In genomic region chr3:155995525-155996370, GRCh38 we compare ENCODE assay signal across 9 cellular contexts.
DNase-seq lines count a peak whose midpoint lies in the region; ATAC-seq and TF ChIP-seq lines count a peak whose summit lies in the region.
"Had no signal": no experiment of that assay in that cellular context is flagged by ENCODE, and none has a peak within 500 bp of the region (broad histone marks: within the 10 kb centered on the region; RNA-seq: fewer than 3 reads in every experiment).

No MANE protein-coding gene starts in this region.

- H3K27ac Mint-ChIP-seq in effector memory CD8-positive, alpha-beta T cell: no peak overlapping the region

- H3K4me3 ChIP-seq in fibroblast of pulmonary artery (replicated peaks; ENCODE audit: low read depth, low read length): no peak overlapping the region
- no peak overlapping the region for H3K4me3 ChIP-seq in upper lobe of right lung

- no peaks in the 10 kb centered on the region for H3K36me3 Mint-ChIP-seq in effector memory CD8-positive, alpha-beta T cell (ENCODE audit: insufficient read depth)

- DNase-seq in ELF-1 (ENCODE audit: low read depth, low spot score): peak; percentile 13
- DNase-seq in RPMI8226: peak; percentile 50
- peak; percentile 78 for DNase-seq in fibroblast of pulmonary artery (ENCODE audit: low read depth)
- no peak for DNase-seq in upper lobe of right lung
- DNase-seq in effector memory CD8-positive, alpha-beta T cell: no peak

- H3K36me3 ChIP-seq in upper lobe of right lung: no peaks in the 10 kb centered on the region
- H3K36me3 ChIP-seq: neutrophil had no signal

- peaks cover 0 to 4% of the 10 kb centered on the region in 2 donors for H3K9me3 Mint-ChIP-seq in effector memory CD8-positive, alpha-beta T cell

- H3K27me3 Mint-ChIP-seq in effector memory CD8-positive, alpha-beta T cell: peaks cover 6 to 12% of the 10 kb centered on the region in 2 donors

- peak; percentile 52 for ATAC-seq in upper lobe of right lung
- no peak for ATAC-seq in effector memory CD8-positive, alpha-beta T cell (replicated peaks)
- ATAC-seq in HG03439 (IDR thresholded peaks at IDR 0.05; ENCODE audit: unreplicated experiment): no peak
- no peak for ATAC-seq in GM21619 (IDR thresholded peaks at IDR 0.05; ENCODE audit: unreplicated experiment)

- H3K4me3 Mint-ChIP-seq in effector memory CD8-positive, alpha-beta T cell: no peak overlapping the region

- H3K4me1 Mint-ChIP-seq in effector memory CD8-positive, alpha-beta T cell (ENCODE audit: low read depth in 2 of 2): peaks cover 0 to 2% of the 10 kb centered on the region in 2 donors

- H3K27ac ChIP-seq in upper lobe of right lung: no peak overlapping the region
- H3K27ac ChIP-seq: neutrophil had no signal

- H3K9me3 ChIP-seq in upper lobe of right lung: no peaks in the 10 kb centered on the region
- H3K9me3 ChIP-seq: neutrophil had no signal

- no peaks in the 10 kb centered on the region for H3K4me1 ChIP-seq in upper lobe of right lung

- no peaks in the 10 kb centered on the region for H3K27me3 ChIP-seq in upper lobe of right lung
- H3K27me3 ChIP-seq: neutrophil had no signal

- intact Hi-C loops in upper lobe of right lung (cut with DNase I): no loop called here

- TF ChIP-seq CTCF in LNCAP (IDR thresholded peaks at IDR 0.05) (peak; percentile 60), fibroblast of pulmonary artery (IDR thresholded peaks at IDR 0.05; ENCODE audit: low read length, missing control alignments) (peak; percentile 71), upper lobe of right lung (IDR thresholded peaks at IDR 0.05) (peak; percentile 44)

Comparison
In these comparisons a context has a peak if more than half of its experiments do, and no peak if none do; other contexts are left out.
1. DNase-seq: peak in ELF-1 (single experiment), RPMI8226 (single experiment) and fibroblast of pulmonary artery (single experiment); none in upper lobe of right lung (single experiment) and effector memory CD8-positive, alpha-beta T cell (0 of 3).
2. Peak in every context shown above with its lines, with median percentiles within 50 percentile points of each other: CTCF ChIP-seq.